Comparison of ENCODE assay signal across 14 cellular contexts in genomic region chr1:175169305-175170018, GRCh38. TPM values are rescaled to one million over a fixed set of nuclear protein-coding genes. Genes with fewer than 3 reads are reported as not detected.
A peak's percentile ranks its signal among the peaks of the same experiment; 100 is the strongest.
DNase-seq lines count a peak whose midpoint lies in the region; ATAC-seq and TF ChIP-seq lines count a peak whose summit lies in the region.
"Had no signal": no experiment of that assay in that cellular context is flagged by ENCODE, and none has a peak within 500 bp of the region (broad histone marks: within the 10 kb centered on the region; RNA-seq: fewer than 3 reads in every experiment).

No MANE protein-coding gene starts in this region.

- 75% methylated on average over 6 of the region's 6 CpGs for WGBS in right lobe of liver (ENCODE audit: insufficient coverage, low coverage, low lambda C conversion rate, missing lambda C conversion rate)
- WGBS in suprapubic skin: 86% methylated on average over 6 of the region's 6 CpGs

- H3K27ac ChIP-seq in right lobe of liver (no peak overlapping the region), suprapubic skin (no peak overlapping the region)

- TF ChIP-seq CTCF in right lobe of liver (IDR thresholded peaks at IDR 0.05): no peak
- TF ChIP-seq CTCF in suprapubic skin (IDR thresholded peaks at IDR 0.05): no peak

- peaks cover 48% of the 10 kb centered on the region for H3K4me1 Mint-ChIP-seq in activated naive CD8-positive, alpha-beta T cell (ENCODE audit: low read depth)

- intact Hi-C loops in right lobe of liver (cut with DNase I): no loop called here

- H3K4me3 Mint-ChIP-seq in activated naive CD8-positive, alpha-beta T cell: no peak overlapping the region
- H3K4me3 Mint-ChIP-seq: stimulated activated naive CD8-positive, alpha-beta T cell treated with anti-CD3 and anti-CD28 coated beads, Interleukin-15, Interleukin-2, amounts not matched to agents 100 ng/mL and 50 ng/mL, for 24 hours had no signal

- peak overlapping the region; percentile 73 for H3K27ac Mint-ChIP-seq in activated naive CD8-positive, alpha-beta T cell

- no peaks in the 10 kb centered on the region for H3K9me3 Mint-ChIP-seq in activated naive CD8-positive, alpha-beta T cell (ENCODE audit: low read depth)
- H3K9me3 Mint-ChIP-seq: stimulated activated naive CD8-positive, alpha-beta T cell treated with anti-CD3 and anti-CD28 coated beads, Interleukin-15, Interleukin-2, amounts not matched to agents 100 ng/mL and 50 ng/mL, for 24 hours had no signal

- H3K36me3 Mint-ChIP-seq in activated naive CD8-positive, alpha-beta T cell: peaks cover 17% of the 10 kb centered on the region

- TF ChIP-seq POLR2A in right lobe of liver (IDR thresholded peaks at IDR 0.05) (no peak), suprapubic skin (IDR thresholded peaks at IDR 0.05) (no peak)

- DNase-seq in DMS153 treated with DMSO at 0.1 percent for 48 hours (lab: John Stamatoyannopoulos, UW; ENCODE audit: unreplicated experiment) (peak; percentile 94), NCI-H2029 treated with DMSO at 0.1 percent for 48 hours (lab: John Stamatoyannopoulos, UW) (peak; percentile 25), right lobe of liver (no peak), DMS79 (lab: John Stamatoyannopoulos, UW) (no peak), SK-N-DZ (ENCODE audit: low spot score) (no peak), suprapubic skin (ENCODE audit: low spot score in 2 of 2) (no peak), epidermal melanocyte (ENCODE audit: insufficient read length, low spot score) (no peak)
- DNase-seq: DND-41, mesenchymal stem cell, NCI-H2171 treated with DMSO at 0.1 percent for 48 hours, T-helper 9 cell had no signal

- H3K4me1 ChIP-seq in right lobe of liver: no peaks in the 10 kb centered on the region
- peaks cover 9% of the 10 kb centered on the region for H3K4me1 ChIP-seq in suprapubic skin

- H3K4me3 ChIP-seq in right lobe of liver (no peak overlapping the region), suprapubic skin (no peak overlapping the region)
- H3K4me3 ChIP-seq: HAP-1 had no signal

- ATAC-seq in right lobe of liver: peak; percentile 55 to 92 (median 59)

- H3K27me3 Mint-ChIP-seq in activated naive CD8-positive, alpha-beta T cell: no peaks in the 10 kb centered on the region
- H3K27me3 Mint-ChIP-seq: stimulated activated naive CD8-positive, alpha-beta T cell treated with anti-CD3 and anti-CD28 coated beads, Interleukin-15, Interleukin-2, amounts not matched to agents 100 ng/mL and 50 ng/mL, for 24 hours had no signal

- H3K27me3 ChIP-seq in right lobe of liver (no peaks in the 10 kb centered on the region), suprapubic skin (no peaks in the 10 kb centered on the region)

- TF ChIP-seq EP300 in suprapubic skin (IDR thresholded peaks at IDR 0.05): no peak

- H3K36me3 ChIP-seq in right lobe of liver: peaks cover 0 to 22% (median 9%) of the 10 kb centered on the region in 4 donors
- peaks cover 10% of the 10 kb centered on the region for H3K36me3 ChIP-seq in suprapubic skin
- H3K36me3 ChIP-seq: HAP-1 had no signal

- no peaks in the 10 kb centered on the region for H3K9me3 ChIP-seq in right lobe of liver
- H3K9me3 ChIP-seq in suprapubic skin: no peaks in the 10 kb centered on the region
- H3K9me3 ChIP-seq: HAP-1 had no signal

RNA-seq across cellular contexts. Expression of gene KIAA0040, which starts 23.1 kb away (rescaled TPM):
- total RNA-seq in right lobe of liver: 10 to 100 TPM in 1 of 6 experiments, 1 to 10 TPM in 5; 4.6 to 13.5 (median 5.3) TPM
- not detected in 2 replicates for polyA plus RNA-seq in SK-N-DZ (2014; cell fraction: cytosol; rRNA removed)
- not detected in 2 replicates for polyA plus RNA-seq in SK-N-DZ (2014; cell fraction: nucleus; rRNA removed)
- 10 to 100 TPM; 13.4 to 21.6 (median 19.8) TPM for total RNA-seq in suprapubic skin

Comparison
In these comparisons a context has a peak if more than half of its experiments do, and no peak if none do; other contexts are left out.
1. DNase-seq: peak in DMS153 treated with DMSO at 0.1 percent for 48 hours (single experiment) and NCI-H2029 treated with DMSO at 0.1 percent for 48 hours (single experiment); none in right lobe of liver (0 of 3), DMS79 (single experiment), SK-N-DZ (single experiment), suprapubic skin (0 of 2) and epidermal melanocyte (single experiment).